In the genomic region with DNA sequence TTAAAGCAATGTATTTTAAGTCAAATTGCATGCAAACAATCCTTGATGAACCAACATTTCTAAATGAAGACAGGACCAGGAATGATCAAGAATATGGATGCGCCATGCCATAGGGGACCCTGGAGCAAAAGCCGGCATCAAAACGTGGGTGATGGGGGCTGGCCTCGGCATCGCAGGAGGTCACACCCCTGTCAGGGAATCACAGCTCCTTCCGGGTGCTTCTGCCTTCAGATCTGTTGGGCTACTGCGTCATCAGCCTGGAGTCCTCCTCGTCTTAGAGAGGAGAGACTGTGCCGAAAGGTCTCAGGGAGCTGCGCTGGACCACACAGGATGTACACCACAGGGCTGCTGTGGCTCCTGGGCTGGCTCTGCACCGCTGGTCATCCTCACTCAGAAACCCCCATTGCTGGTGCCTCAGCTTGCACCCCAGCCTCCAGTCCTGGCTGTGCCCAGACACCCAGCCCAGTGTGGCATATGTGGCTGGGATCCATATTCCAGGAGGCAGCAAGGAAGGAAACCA, we compare ENCODE assay signal across 1 cellular context.
TF ChIP-seq lines count a peak whose summit lies in the region.

No MANE protein-coding gene starts in this region.

TF ChIP-seq in H1, 55 proteins besides CTCF, POLR2A, EP300 and RAD21 (continued from another document):
- TF ChIP-seq GTF2F1 (IDR thresholded peaks at IDR 0.05; ENCODE audit: borderline replicate concordance, low read depth, low read length) (no peak), TBP (IDR thresholded peaks at IDR 0.05; ENCODE audit: low read depth, low read length) (no peak), YY1 (IDR thresholded peaks at IDR 0.05; ENCODE audit: low read depth, low read length) (no peak), RFX5 (IDR thresholded peaks at IDR 0.05; ENCODE audit: borderline replicate concordance, low read depth, low read length) (no peak), BCL11A (IDR thresholded peaks at IDR 0.05; ENCODE audit: low read depth in 2 of 2, low read length in 2 of 2) (no peak)
- TF ChIP-seq, protein P1, sequence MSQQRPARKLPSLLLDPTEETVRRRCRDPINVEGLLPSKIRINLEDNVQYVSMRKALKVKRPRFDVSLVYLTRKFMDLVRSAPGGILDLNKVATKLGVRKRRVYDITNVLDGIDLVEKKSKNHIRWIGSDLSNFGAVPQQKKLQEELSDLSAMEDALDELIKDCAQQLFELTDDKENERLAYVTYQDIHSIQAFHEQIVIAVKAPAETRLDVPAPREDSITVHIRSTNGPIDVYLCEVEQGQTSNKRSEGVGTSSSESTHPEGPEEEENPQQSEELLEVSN (IDR thresholded peaks at IDR 0.05) = no peak
TF ChIP-seq in H1: peak in this region for 0.
